Comparison of ENCODE assay signal across 13 cellular contexts in genomic region chr2:240463274-240463865, GRCh38. TPM values are rescaled to one million over a fixed set of nuclear protein-coding genes. Genes with fewer than 3 reads are reported as not detected.
DNase-seq lines count a peak whose midpoint lies in the region; ATAC-seq and TF ChIP-seq lines count a peak whose summit lies in the region.
"Had no signal": no experiment of that assay in that cellular context is flagged by ENCODE, and none has a peak within 500 bp of the region (broad histone marks: within the 10 kb centered on the region; RNA-seq: fewer than 3 reads in every experiment).

No MANE protein-coding gene starts in this region.

- DNase-seq in Peyer's patch = peak in 2 of 3 donors; percentile 41 to 44
- DNase-seq in body of pancreas = peak; percentile 1 to 9 (median 6)
- DNase-seq in right lobe of liver = peak; percentile 19 to 52 (median 42)
- DNase-seq in suprapubic skin (ENCODE audit: low spot score in 2 of 2) = peak; percentile 67 to 69
- no peak for DNase-seq in putamen (ENCODE audit: low spot score)
- no peak for DNase-seq in DMS 273 (lab: John Stamatoyannopoulos, UW; ENCODE audit: unreplicated experiment)
- no peak for DNase-seq in HAP-1 (ENCODE audit: low spot score in 2 of 2)
- DNase-seq: effector memory CD8-positive, alpha-beta T cell; NCI-H1092 treated with DMSO at 0.1 percent for 48 hours; T1000 had no signal

- H3K4me3 ChIP-seq in Peyer's patch = no peak overlapping the region
- H3K4me3 ChIP-seq in body of pancreas = no peak overlapping the region
- no peak overlapping the region for H3K4me3 ChIP-seq in right lobe of liver
- H3K4me3 ChIP-seq in suprapubic skin = no peak overlapping the region
- H3K4me3 ChIP-seq in HAP-1 = no peak overlapping the region
- H3K4me3 ChIP-seq: lung had no signal

- TF ChIP-seq POLR2A in Peyer's patch (IDR thresholded peaks at IDR 0.05) = no peak
- TF ChIP-seq POLR2A in body of pancreas (IDR thresholded peaks at IDR 0.05) = no peak
- TF ChIP-seq POLR2A in right lobe of liver (IDR thresholded peaks at IDR 0.05) = no peak
- no peak for TF ChIP-seq POLR2A in suprapubic skin (IDR thresholded peaks at IDR 0.05)

- no peaks in the 10 kb centered on the region for H3K36me3 ChIP-seq in Peyer's patch
- peaks cover 0 to 2% of the 10 kb centered on the region in 2 donors for H3K36me3 ChIP-seq in body of pancreas (replicated peaks in 1 of 2; ENCODE audit: insufficient read depth in 1 of 2, low read depth in 2 of 2)
- H3K36me3 ChIP-seq in right lobe of liver = no peaks in the 10 kb centered on the region
- peaks cover 59% of the 10 kb centered on the region for H3K36me3 ChIP-seq in suprapubic skin
- peaks cover 10% of the 10 kb centered on the region for H3K36me3 ChIP-seq in HAP-1 (replicated peaks)

- H3K4me1 ChIP-seq in Peyer's patch (no peaks in the 10 kb centered on the region), body of pancreas (no peaks in the 10 kb centered on the region), right lobe of liver (no peaks in the 10 kb centered on the region), suprapubic skin (peaks cover 1% of the 10 kb centered on the region), HAP-1 (no peaks in the 10 kb centered on the region)
- H3K4me1 ChIP-seq: parathyroid adenoma had no signal

- no peak for TF ChIP-seq CTCF in Peyer's patch (IDR thresholded peaks at IDR 0.05)
- no peak for TF ChIP-seq CTCF in body of pancreas (IDR thresholded peaks at IDR 0.05)
- TF ChIP-seq CTCF in right lobe of liver (IDR thresholded peaks at IDR 0.05) = no peak
- no peak for TF ChIP-seq CTCF in suprapubic skin (IDR thresholded peaks at IDR 0.05)

- WGBS in body of pancreas, 2 donors = 89% methylated on average over 11 of the region's 22 CpGs; no CpG with 5 or more reads in 1 of the 2 donors
- 100% methylated on average over 1 of the region's 22 CpGs for WGBS in right lobe of liver (ENCODE audit: insufficient coverage, low coverage, low lambda C conversion rate, missing lambda C conversion rate)
- 78% methylated on average over 13 of the region's 22 CpGs for WGBS in suprapubic skin

- H3K27ac ChIP-seq in Peyer's patch = no peak overlapping the region
- H3K27ac ChIP-seq in body of pancreas = no peak overlapping the region
- no peak overlapping the region for H3K27ac ChIP-seq in right lobe of liver
- H3K27ac ChIP-seq in suprapubic skin = no peak overlapping the region
- H3K27ac ChIP-seq: parathyroid adenoma had no signal

- H3K9me3 ChIP-seq in Peyer's patch (no peaks in the 10 kb centered on the region), body of pancreas (no peaks in the 10 kb centered on the region), right lobe of liver (no peaks in the 10 kb centered on the region), suprapubic skin (no peaks in the 10 kb centered on the region), HAP-1 (no peaks in the 10 kb centered on the region)

- no peak for ATAC-seq in body of pancreas
- no peak for ATAC-seq in right lobe of liver
- ATAC-seq: CD8-positive, alpha-beta T cell; effector memory CD8-positive, alpha-beta T cell had no signal

- no peak for TF ChIP-seq EP300 in suprapubic skin (IDR thresholded peaks at IDR 0.05)

- no peaks in the 10 kb centered on the region for H3K27me3 ChIP-seq in Peyer's patch
- no peaks in the 10 kb centered on the region for H3K27me3 ChIP-seq in body of pancreas
- no peaks in the 10 kb centered on the region for H3K27me3 ChIP-seq in right lobe of liver
- no peaks in the 10 kb centered on the region for H3K27me3 ChIP-seq in suprapubic skin
- H3K27me3 ChIP-seq in HAP-1 (ENCODE audit: low read depth) = no peaks in the 10 kb centered on the region

- in situ Hi-C loops in HAP-1 (cut with MboI; ENCODE audit: low sequenced_read_pairs) = no loop called here

- intact Hi-C loops in body of pancreas (cut with DNase I) = no loop called here
- intact Hi-C loops in right lobe of liver (cut with DNase I) = no loop called here

RNA-seq across cellular contexts. Expression of gene GPC1, which starts 27.9 kb away (rescaled TPM):
- 10 to 100 TPM in 1 of 4 donors, 1 to 10 TPM in 3; 4.4 to 18.2 (median 7.1) TPM for total RNA-seq in Peyer's patch
- total RNA-seq in body of pancreas = 10 to 100 TPM; 23.3 to 30.7 TPM
- total RNA-seq in right lobe of liver = 10 to 100 TPM; 20.7 to 44.5 (median 27.8) TPM
- 100 to 1,000 TPM; 130 to 164 (median 145) TPM for total RNA-seq in suprapubic skin

Comparison
In these comparisons a context has a peak if more than half of its experiments do, and no peak if none do; other contexts are left out.
1. DNase-seq: peak in Peyer's patch (2 of 3), body of pancreas (4 of 4), right lobe of liver (3 of 3) and suprapubic skin (2 of 2); none in putamen (single experiment), DMS 273 (single experiment) and HAP-1 (0 of 2).